Comparison of ENCODE assay signal across 9 cellular contexts in genomic region chr16:73064227-73064995, GRCh38. TPM values are rescaled to one million over a fixed set of nuclear protein-coding genes. Genes with fewer than 3 reads are reported as not detected.
DNase-seq lines count a peak whose midpoint lies in the region; ATAC-seq and TF ChIP-seq lines count a peak whose summit lies in the region.
"Had no signal": no experiment of that assay in that cellular context is flagged by ENCODE, and none has a peak within 500 bp of the region (broad histone marks: within the 10 kb centered on the region; RNA-seq: fewer than 3 reads in every experiment).

No MANE protein-coding gene starts in this region.

- DNase-seq in colonic mucosa: no peak
- DNase-seq in CD4-positive, alpha-beta T cell: no peak
- DNase-seq in GF-D8 (lab: John Stamatoyannopoulos, UW): no peak

- H3K9me3 Mint-ChIP-seq in CD4-positive, alpha-beta T cell: no peaks in the 10 kb centered on the region

- intact Hi-C loops in colonic mucosa (cut with DNase I): loop anchor here (10.0 kb wide), 1 partner anchor 110 kb away; no protein-coding TSS in a partner anchor
- intact Hi-C loops in CD4-positive, alpha-beta T cell (cut with DNase I, micrococcal nuclease): no loop called here

- H3K9ac ChIP-seq in HUES48 (ENCODE audit: low read depth, low read length): no peak overlapping the region
- H3K9ac ChIP-seq in colonic mucosa (ENCODE audit: low read depth in 2 of 2, low read length in 2 of 2): peak overlapping the region in 1 of 2 donors; percentile 32
- H3K9ac ChIP-seq in subcutaneous abdominal adipose tissue (ENCODE audit: low read length in 5 of 5): no peak overlapping the region

- TF ChIP-seq CTCF in colonic mucosa (IDR thresholded peaks at IDR 0.05): no peak
- no peak for TF ChIP-seq CTCF in CD4-positive, alpha-beta T cell (IDR thresholded peaks at IDR 0.05)

- POLR2A ChIA-PET in CD4-positive, alpha-beta T cell (lab: Charles Lee): interaction anchor here (0.5 kb wide), 1 partner anchor 14 kb away, joined by 3 read pairs; no protein-coding TSS in a partner anchor

- peaks cover 82% of the 10 kb centered on the region for H3K27me3 Mint-ChIP-seq in CD4-positive, alpha-beta T cell

- H3K36me3 Mint-ChIP-seq in CD4-positive, alpha-beta T cell (ENCODE audit: low read depth): no peaks in the 10 kb centered on the region

- H3K36me3 ChIP-seq in HUES48 (ENCODE audit: control insufficient read depth, insufficient read depth, low read length) (no peaks in the 10 kb centered on the region), colonic mucosa (no peaks in the 10 kb centered on the region), subcutaneous abdominal adipose tissue (ENCODE audit: control insufficient read depth in 5 of 5, insufficient read depth in 5 of 5, low read length in 5 of 5) (no peaks in the 10 kb centered on the region)
- H3K36me3 ChIP-seq: Peyer's patch had no signal

- H3K9me3 ChIP-seq in HUES48 (ENCODE audit: control insufficient read depth, insufficient read depth, low read length) (no peaks in the 10 kb centered on the region), colonic mucosa (no peaks in the 10 kb centered on the region), subcutaneous abdominal adipose tissue (ENCODE audit: control insufficient read depth in 5 of 5, low read length in 5 of 5) (no peaks in the 10 kb centered on the region)
- no peaks in the 10 kb centered on the region for H3K9me3 ChIP-seq in CD4-positive, alpha-beta T cell (ENCODE audit: control insufficient read depth, low read length)
- H3K9me3 ChIP-seq: Peyer's patch had no signal

- CTCF ChIA-PET in CD4-positive, alpha-beta T cell (lab: Charles Lee): no interaction called here

- no peak overlapping the region for H3K4me3 Mint-ChIP-seq in CD4-positive, alpha-beta T cell

- H3K27ac ChIP-seq in HUES48 (ENCODE audit: low read depth, low read length): no peak overlapping the region
- no peak overlapping the region for H3K27ac ChIP-seq in colonic mucosa
- peak overlapping the region; percentile 69 for H3K27ac ChIP-seq in layer of hippocampus (ENCODE audit: low read depth, low read length)
- H3K27ac ChIP-seq in subcutaneous abdominal adipose tissue (ENCODE audit: low read depth, low read length): no peak overlapping the region
- no peak overlapping the region for H3K27ac ChIP-seq in CD4-positive, alpha-beta T cell (ENCODE audit: low read depth, low read length)
- H3K27ac ChIP-seq: Peyer's patch had no signal

- H3K4me1 ChIP-seq in HUES48 (ENCODE audit: control insufficient read depth, insufficient read depth, low read length) (peaks cover 80% of the 10 kb centered on the region), colonic mucosa (peaks cover 3% of the 10 kb centered on the region), subcutaneous abdominal adipose tissue (ENCODE audit: control insufficient read depth in 5 of 5, insufficient read depth in 5 of 5, low read length in 5 of 5) (peaks cover 2 to 59% (median 42%) of the 10 kb centered on the region in 5 donors)

- H3K4me1 Mint-ChIP-seq in CD4-positive, alpha-beta T cell (ENCODE audit: low read depth): peaks cover 3% of the 10 kb centered on the region

- ATAC-seq in HG03175 (IDR thresholded peaks at IDR 0.05; ENCODE audit: unreplicated experiment) (no peak), GM21360 (IDR thresholded peaks at IDR 0.05; ENCODE audit: unreplicated experiment) (no peak)
- no peak for ATAC-seq in CD4-positive, alpha-beta T cell (ENCODE audit: poor library complexity)

- H3K4me3 ChIP-seq in HUES48 (ENCODE audit: low read depth, low read length) (peak overlapping the region; percentile 28; the same call in 1 of the 2 replicates), colonic mucosa (peak overlapping the region; percentile 8), subcutaneous abdominal adipose tissue (ENCODE audit: low read depth in 1 of 5, low read length in 5 of 5) (peak overlapping the region in 3 of 5 donors; percentile 20 to 40 (median 32))

- H3K27ac Mint-ChIP-seq in CD4-positive, alpha-beta T cell: no peak overlapping the region

- H3K27me3 ChIP-seq in HUES48 (ENCODE audit: control insufficient read depth, insufficient read depth, low read length): peaks cover 100% of the 10 kb centered on the region
- peaks cover 26% of the 10 kb centered on the region for H3K27me3 ChIP-seq in colonic mucosa
- H3K27me3 ChIP-seq in layer of hippocampus (ENCODE audit: control insufficient read depth, insufficient read depth, low read length): peaks cover 33% of the 10 kb centered on the region
- peaks cover 25 to 52% (median 34%) of the 10 kb centered on the region in 5 donors for H3K27me3 ChIP-seq in subcutaneous abdominal adipose tissue (ENCODE audit: control insufficient read depth in 5 of 5, insufficient read depth in 4 of 5, low read length in 5 of 5)
- peaks cover 84% of the 10 kb centered on the region for H3K27me3 ChIP-seq in CD4-positive, alpha-beta T cell (ENCODE audit: control insufficient read depth, insufficient read depth, low read length)

RNA-seq across cellular contexts. Expression of gene ZFHX3, which starts 16.5 kb away (rescaled TPM):
- 10 to 100 TPM; 10.5 to 12.8 TPM for total RNA-seq in colonic mucosa
- under 1 TPM; 0.63 to 0.64 TPM for total RNA-seq in CD4-positive, alpha-beta T cell

Comparison
In these comparisons a context has a peak if more than half of its experiments do, and no peak if none do; other contexts are left out.
1. RNA of gene ZFHX3, which starts 16.5 kb away (total RNA-seq): 10.5 to 12.8 TPM in colonic mucosa; 0.63 to 0.64 TPM in CD4-positive, alpha-beta T cell; every median in the first group is over 4 times any median in the second.
2. Peak in every context shown above with its lines, with median percentiles within 50 percentile points of each other: H3K4me3 ChIP-seq.